ENCODE assay signal across 1 cellular context in genomic region chr9:38035873-38036272, GRCh38.
A peak's percentile ranks its signal among the peaks of the same experiment; 100 is the strongest.
TF ChIP-seq lines count a peak whose summit lies in the region.

No MANE protein-coding gene starts in this region.

TF ChIP-seq in HepG2, 621 proteins besides CTCF, POLR2A, EP300 and RAD21 (continued from another document and continues in another):
- TF ChIP-seq PRDM15 (CRISPR knock-in tag; IDR thresholded peaks at IDR 0.05) (0 out of 2 replicates have a peak, but pooled peaks have one; percentile 27), ZFP37 (CRISPR knock-in tag; IDR thresholded peaks at IDR 0.05; ENCODE audit: borderline replicate concordance) (0 out of 2 replicates have a peak, but pooled peaks have one; percentile 62), NR2C2 (CRISPR knock-in tag; IDR thresholded peaks at IDR 0.05; ENCODE audit: borderline replicate concordance) (no peak), ZNF24 (IDR thresholded peaks at IDR 0.05) (no peak), DMTF1 (CRISPR knock-in tag; IDR thresholded peaks at IDR 0.05) (no peak), ZNF160 (CRISPR knock-in tag; IDR thresholded peaks at IDR 0.05) (no peak), IRF2 (CRISPR knock-in tag; IDR thresholded peaks at IDR 0.05) (no peak), HMG20B (CRISPR knock-in tag; conservative IDR thresholded peaks at IDR 0.05) (no peak), KDM1A (CRISPR knock-in tag; IDR thresholded peaks at IDR 0.05) (no peak), POLR2AphosphoS2 (IDR thresholded peaks at IDR 0.05; ENCODE audit: low read depth, low read length) (peak; percentile 79; the same call in 1 of the 2 replicates), ZNF567 (CRISPR knock-in tag; IDR thresholded peaks at IDR 0.05; ENCODE audit: borderline replicate concordance) (no peak), ISX (CRISPR knock-in tag; conservative IDR thresholded peaks at IDR 0.05) (no peak), FOSL2 (CRISPR knock-in tag; IDR thresholded peaks at IDR 0.05) (peak; percentile 97), ZNF468 (CRISPR knock-in tag; IDR thresholded peaks at IDR 0.05) (no peak), ZSCAN5A (CRISPR knock-in tag; IDR thresholded peaks at IDR 0.05; ENCODE audit: borderline replicate concordance) (no peak), HNRNPH1 (optimal IDR thresholded peaks at IDR 0.05; ENCODE audit: low read depth, low read length) (no peak), ZNF562 (CRISPR knock-in tag; IDR thresholded peaks at IDR 0.05; ENCODE audit: borderline replicate concordance) (no peak), PBX2 (CRISPR knock-in tag; IDR thresholded peaks at IDR 0.05) (no peak), ARNT (IDR thresholded peaks at IDR 0.05) (no peak), RORA (CRISPR knock-in tag; IDR thresholded peaks at IDR 0.05) (no peak), FOXA1 (IDR thresholded peaks at IDR 0.05) (no peak), FOXA1 (CRISPR knock-in tag; IDR thresholded peaks at IDR 0.05) (no peak), MED8 (CRISPR knock-in tag; IDR thresholded peaks at IDR 0.05; ENCODE audit: insufficient replicate concordance) (no peak), TFAP4 (IDR thresholded peaks at IDR 0.05; ENCODE audit: borderline replicate concordance, low read depth) (no peak), TRAFD1 (CRISPR knock-in tag; IDR thresholded peaks at IDR 0.05; ENCODE audit: borderline replicate concordance) (no peak), MXI1 (IDR thresholded peaks at IDR 0.05; ENCODE audit: borderline replicate concordance, low read depth, low read length) (peak; percentile 15; the same call in 1 of the 3 replicates), TBX3 (IDR thresholded peaks at IDR 0.05; ENCODE audit: borderline replicate concordance) (no peak), ZBTB34 (CRISPR knock-in tag; IDR thresholded peaks at IDR 0.05) (no peak), ZNF12 (CRISPR knock-in tag; IDR thresholded peaks at IDR 0.05) (no peak), SIN3B (IDR thresholded peaks at IDR 0.05; ENCODE audit: low read length) (no peak), SP5 (CRISPR knock-in tag; IDR thresholded peaks at IDR 0.05; ENCODE audit: borderline replicate concordance, low read depth) (no peak), MBD4 (IDR thresholded peaks at IDR 0.05; ENCODE audit: borderline replicate concordance, low read length) (no peak), GLMP (CRISPR knock-in tag; IDR thresholded peaks at IDR 0.05; ENCODE audit: borderline replicate concordance) (no peak), ZNF18 (CRISPR knock-in tag; IDR thresholded peaks at IDR 0.05; ENCODE audit: insufficient replicate concordance) (no peak), KLF15 (CRISPR knock-in tag; IDR thresholded peaks at IDR 0.05; ENCODE audit: borderline replicate concordance) (no peak), HNF1A (IDR thresholded peaks at IDR 0.05; ENCODE audit: low read depth) (no peak), HNF1A (CRISPR knock-in tag; IDR thresholded peaks at IDR 0.05; ENCODE audit: borderline replicate concordance) (no peak), RAD51 (IDR thresholded peaks at IDR 0.05; ENCODE audit: borderline replicate concordance) (no peak), ZBTB1 (CRISPR knock-in tag; IDR thresholded peaks at IDR 0.05; ENCODE audit: borderline replicate concordance) (no peak)
